Comparison of ENCODE assay signal across 27 cellular contexts in genomic region chr1:174701565-174701964, GRCh38.
"Had no signal": no experiment of that assay in that cellular context is flagged by ENCODE, and none has a peak within 500 bp of the region (broad histone marks: within the 10 kb centered on the region; RNA-seq: fewer than 3 reads in every experiment).

No MANE protein-coding gene starts in this region.

- H3K27me3 Mint-ChIP-seq: dendritic cell treated with granulocyte-macrophage colony-stimulating factor and Interleukin-4, amounts not matched to agents 40 ng/mL and 50 ng/mL, for 4 days; effector memory CD8-positive, alpha-beta T cell; naive B cell had no signal

- DNase-seq: colonic mucosa; cortex of kidney; effector CD8-positive, alpha-beta T cell; effector memory CD8-positive, alpha-beta T cell; endodermal cell; erythroblast; esophagus squamous epithelium; foreskin melanocyte; gastrocnemius medialis; glutamatergic neuron; head of caudate nucleus; heart right ventricle; hippocampal formation; left cardiac atrium; left lung; left ventricle myocardium superior; lower lobe of right lung; mesenchymal stem cell; mucosa of descending colon; naive B cell had no signal

- ATAC-seq: effector memory CD8-positive, alpha-beta T cell; esophagus mucosa; gastrocnemius medialis; heart right ventricle; left cardiac atrium; left lung; left ventricle myocardium superior; lower lobe of right lung; mucosa of descending colon had no signal

- H3K4me1 ChIP-seq: colonic mucosa, esophagus squamous epithelium, gastrocnemius medialis, left lung, lower lobe of right lung had no signal

- H3K27ac ChIP-seq: colonic mucosa, epithelial cell of prostate, esophagus squamous epithelium, gastrocnemius medialis, heart right ventricle, left lung, lower lobe of right lung had no signal

- H3K4me3 Mint-ChIP-seq: dendritic cell treated with granulocyte-macrophage colony-stimulating factor and Interleukin-4, amounts not matched to agents 40 ng/mL and 50 ng/mL, for 4 days; effector memory CD8-positive, alpha-beta T cell; endodermal cell; mesothelial cell of epicardium; naive B cell had no signal

- H3K27me3 ChIP-seq: colonic mucosa, esophagus squamous epithelium, gastrocnemius medialis, heart right ventricle, left lung had no signal

- H3K4me1 Mint-ChIP-seq: mesothelial cell of epicardium had no signal

- H3K27ac Mint-ChIP-seq: dendritic cell treated with granulocyte-macrophage colony-stimulating factor and Interleukin-4, amounts not matched to agents 40 ng/mL and 50 ng/mL, for 4 days; effector memory CD8-positive, alpha-beta T cell; endodermal cell; mesothelial cell of epicardium had no signal

- H3K4me3 ChIP-seq: colonic mucosa, esophagus squamous epithelium, gastrocnemius medialis, heart right ventricle, left lung, lower lobe of right lung, mucosa of descending colon had no signal

- H3K36me3 Mint-ChIP-seq: mesothelial cell of epicardium had no signal

- FAIRE-seq: endometrium, islet of Langerhans, keratinocyte had no signal

- H3K36me3 ChIP-seq: colonic mucosa, esophagus squamous epithelium, gastrocnemius medialis, left lung, lower lobe of right lung had no signal

- H3K9me3 ChIP-seq: colonic mucosa, esophagus squamous epithelium, gastrocnemius medialis, heart right ventricle, left lung, lower lobe of right lung, mucosa of descending colon had no signal

- H3K9me3 Mint-ChIP-seq: dendritic cell treated with granulocyte-macrophage colony-stimulating factor and Interleukin-4, amounts not matched to agents 40 ng/mL and 50 ng/mL, for 4 days; effector memory CD8-positive, alpha-beta T cell; endodermal cell; mesothelial cell of epicardium; naive B cell had no signal
